In the genomic region with DNA sequence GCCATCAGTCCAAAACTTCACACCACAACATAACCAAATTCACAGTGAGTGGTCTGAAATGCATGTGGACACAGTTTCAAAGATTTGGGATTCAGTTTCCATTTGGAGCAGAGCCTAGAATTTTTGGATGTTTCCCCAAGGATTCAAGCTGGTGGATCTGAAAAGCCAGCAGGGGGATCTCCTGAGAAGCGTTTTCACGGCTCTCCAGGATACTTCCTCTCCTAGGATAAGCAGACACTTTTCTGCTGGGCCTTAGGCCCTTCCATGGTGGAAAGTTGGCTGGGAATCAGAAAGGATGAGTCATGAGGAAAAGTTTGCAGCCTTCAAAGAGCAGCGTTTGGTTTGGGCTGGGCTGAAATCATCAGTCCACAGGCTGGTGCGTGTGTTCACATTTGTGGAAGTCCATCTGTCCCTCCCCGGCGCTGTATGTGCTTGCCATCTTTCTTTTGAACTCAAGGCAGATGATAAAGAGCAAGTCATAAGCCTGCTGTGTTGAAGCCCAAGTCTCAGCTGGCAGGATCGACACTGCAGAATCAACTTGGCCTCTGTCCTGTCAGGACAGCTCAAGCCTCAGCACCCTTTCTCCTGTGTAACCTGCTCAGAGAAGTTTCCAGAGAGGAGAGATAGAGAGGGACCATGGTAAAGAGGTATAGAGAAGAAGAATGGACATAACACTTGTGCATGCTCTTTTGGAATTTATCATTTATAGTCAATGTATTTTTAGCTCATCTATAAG, we compare ENCODE assay signal across 1 cellular context.
TF ChIP-seq lines count a peak whose summit lies in the region.

No MANE protein-coding gene starts in this region.

TF ChIP-seq in HEK293, 187 proteins besides CTCF, POLR2A, EP300 and RAD21 (continued from another document):
- TF ChIP-seq AEBP2 (tag by site-specific recombination; IDR thresholded peaks at IDR 0.05; ENCODE audit: borderline replicate concordance) (no peak), ZNF169 (tag by site-specific recombination; IDR thresholded peaks at IDR 0.05) (no peak), ZNF341 (tag by site-specific recombination; IDR thresholded peaks at IDR 0.05; ENCODE audit: low read depth) (no peak)
